8 cellular contexts compared by ENCODE assay signal in genomic region chr2:227473019-227473461, GRCh38. TPM values are rescaled to one million over a fixed set of nuclear protein-coding genes. Genes with fewer than 3 reads are reported as not detected.
DNase-seq lines count a peak whose midpoint lies in the region; ATAC-seq and TF ChIP-seq lines count a peak whose summit lies in the region.

No MANE protein-coding gene starts in this region.

- intact Hi-C loops in adrenal gland (cut with DNase I) = loop anchor here in 1 of 2 donors (5.0 kb wide), 1 partner anchor 66 kb away; no protein-coding TSS in a partner anchor

- TF ChIP-seq CTCF in LNCaP clone FGC (IDR thresholded peaks at IDR 0.05; ENCODE audit: control insufficient read depth, extremely low read depth, insufficient read depth) (no peak), adrenal gland (IDR thresholded peaks at IDR 0.05) (no peak), GM20000 (IDR thresholded peaks at IDR 0.05; ENCODE audit: extremely low read depth, missing control alignments) (no peak)

- 1 to 2% (median 1%) methylated on average over 11 to 19 of the region's 19 CpGs for WGBS in adrenal gland, 4 donors

- H3K4me1 Mint-ChIP-seq in memory B cell = peaks cover 21% of the 10 kb centered on the region

- H3K9me3 Mint-ChIP-seq in memory B cell = no peaks in the 10 kb centered on the region

- H3K36me3 Mint-ChIP-seq in memory B cell = no peaks in the 10 kb centered on the region

- H3K27ac Mint-ChIP-seq in memory B cell = peak overlapping the region; percentile 93

- no peaks in the 10 kb centered on the region for H3K27me3 Mint-ChIP-seq in memory B cell

- TF ChIP-seq POLR2A in adrenal gland (IDR thresholded peaks at IDR 0.05) = no peak

- H3K4me3 ChIP-seq in LNCaP clone FGC (ENCODE audit: low read depth, low read length) (peak overlapping the region; percentile 64), adrenal gland (peak overlapping the region in 2 of 4 donors; percentile 95 to 99)

- peak overlapping the region in 3 of 5 donors; percentile 88 to 97 (median 88) for H3K27ac ChIP-seq in adrenal gland

- H3K9me3 ChIP-seq in adrenal gland (replicated peaks in 1 of 3) = no peaks in the 10 kb centered on the region

- DNase-seq in DMS53 (lab: John Stamatoyannopoulos, UW) (peak; percentile 64), LNCaP clone FGC (ENCODE audit: low read depth) (no peak), adrenal gland (no peak), memory B cell (ENCODE audit: low spot score in 2 of 2) (peak in 1 of 2 donors; percentile 16), OCI-M1 (lab: John Stamatoyannopoulos, UW) (no peak), SIG-M5 treated with dmso at 0.1 percent for 504 hours (lab: John Stamatoyannopoulos, UW; ENCODE audit: unreplicated experiment) (no peak), GM20000 (ENCODE audit: low spot score) (no peak)

- H3K27me3 ChIP-seq in adrenal gland = no peaks in the 10 kb centered on the region

- no peaks in the 10 kb centered on the region for H3K36me3 ChIP-seq in adrenal gland (replicated peaks in 1 of 2)

- H3K4me3 Mint-ChIP-seq in memory B cell = peak overlapping the region; percentile 90

- H3K4me1 ChIP-seq in adrenal gland (replicated peaks in 1 of 2) = peaks cover 14 to 45% of the 10 kb centered on the region in 2 donors

- ATAC-seq in memory B cell (ENCODE audit: low read depth) (no peak), GM19395 (IDR thresholded peaks at IDR 0.05; ENCODE audit: unreplicated experiment) (no peak)

RNA-seq across cellular contexts. Expression of gene AGFG1, which starts 1.1 kb away (rescaled TPM):
- total RNA-seq in adrenal gland = 100 to 1,000 TPM in 2 of 8 donors, 10 to 100 TPM in 6; 40.1 to 117 (median 79.3) TPM
- polyA plus RNA-seq in adrenal gland = 100 to 1,000 TPM in 1 of 3 donors, 10 to 100 TPM in 2; 13.5 to 108 (median 19.7) TPM
